2 cellular contexts compared by ENCODE assay signal in genomic region chr19:42233106-42233505, GRCh38.
TF ChIP-seq lines count a peak whose summit lies in the region.

No MANE protein-coding gene starts in this region.

TF ChIP-seq in HEK293, 187 proteins besides CTCF, POLR2A, EP300 and RAD21:
- TF ChIP-seq ZNF76 (tag by site-specific recombination; IDR thresholded peaks at IDR 0.05; ENCODE audit: borderline replicate concordance, low read depth) (no peak), KLF1 (tag by site-specific recombination; IDR thresholded peaks at IDR 0.05) (peak; percentile 47)

TF ChIP-seq in SK-N-SH, 30 proteins besides CTCF, POLR2A, EP300 and RAD21:
- TF ChIP-seq IRF3 (IDR thresholded peaks at IDR 0.05; ENCODE audit: low read depth, low read length) (no peak), GABPA (IDR thresholded peaks at IDR 0.05; ENCODE audit: low read depth) (no peak), CHD2 (IDR thresholded peaks at IDR 0.05; ENCODE audit: low read length, partially characterized antibody) (no peak), NFIC (IDR thresholded peaks at IDR 0.05; ENCODE audit: borderline replicate concordance) (no peak), REST (IDR thresholded peaks at IDR 0.05; ENCODE audit: low read depth, low read length) (no peak), EZH2phosphoT487 (IDR thresholded peaks at IDR 0.05; ENCODE audit: borderline replicate concordance, low read depth) (no peak), FOXM1 (IDR thresholded peaks at IDR 0.05; ENCODE audit: low read depth) (no peak), SIN3A (IDR thresholded peaks at IDR 0.05; ENCODE audit: borderline replicate concordance, low read depth, low read length) (no peak), RCOR1 (IDR thresholded peaks at IDR 0.05; ENCODE audit: low read length) (no peak), YY1 (IDR thresholded peaks at IDR 0.05; ENCODE audit: low read depth) (no peak), SMC3 (IDR thresholded peaks at IDR 0.05; ENCODE audit: low read depth, low read length) (no peak), MXI1 (IDR thresholded peaks at IDR 0.05; ENCODE audit: low read depth, low read length) (no peak)
